ENCODE assay signal across 16 cellular contexts in the genomic region with DNA sequence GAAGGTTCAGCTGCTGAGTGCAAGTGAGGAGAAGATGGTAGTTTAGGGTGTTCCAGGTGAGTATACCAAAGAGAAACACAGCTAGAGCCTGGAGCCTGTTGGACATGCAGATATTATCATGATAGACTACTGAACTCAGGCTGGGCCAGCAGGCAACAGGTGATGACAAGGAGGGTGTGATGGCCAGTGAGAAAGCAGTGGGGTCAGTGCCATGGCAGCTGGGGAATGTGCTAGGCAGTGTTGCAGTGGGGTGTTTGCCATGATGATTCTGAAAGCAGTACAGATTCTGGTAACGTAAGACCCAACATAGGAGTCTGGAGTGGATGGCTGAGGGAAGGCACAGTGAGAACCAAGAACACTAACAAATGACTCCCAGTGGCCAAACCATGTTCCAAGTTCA. TPM values are rescaled to one million over a fixed set of nuclear protein-coding genes. Genes with fewer than 3 reads are reported as not detected.
DNase-seq lines count a peak whose midpoint lies in the region; ATAC-seq and TF ChIP-seq lines count a peak whose summit lies in the region.
"Had no signal": no experiment of that assay in that cellular context is flagged by ENCODE, and none has a peak within 500 bp of the region (broad histone marks: within the 10 kb centered on the region; RNA-seq: fewer than 3 reads in every experiment).

No MANE protein-coding gene starts in this region.

- no peaks in the 10 kb centered on the region for H3K36me3 Mint-ChIP-seq in stimulated activated effector memory CD8-positive, alpha-beta T cell treated with anti-CD3 and anti-CD28 coated beads, Interleukin-12 subunit alpha, Interleukin-12 subunit beta, amount 100 ng/mL, for 72 hours
- H3K36me3 Mint-ChIP-seq: CD8-positive, alpha-beta T cell had no signal

- TF ChIP-seq POLR2A in esophagus muscularis mucosa (IDR thresholded peaks at IDR 0.05; ENCODE audit: low read depth) = no peak

- H3K4me3 ChIP-seq in A673 (ENCODE audit: low read depth, low read length, poor library complexity, severe bottlenecking) = no peak overlapping the region
- no peak overlapping the region for H3K4me3 ChIP-seq in esophagus muscularis mucosa
- H3K4me3 ChIP-seq: BLaER1 treated with 17β-estradiol and CSF1 and Interleukin-3, amounts not matched to agents 10 nM and 100 nM had no signal

- TF ChIP-seq CTCF in A673 (conservative IDR thresholded peaks at IDR 0.05; ENCODE audit: low read depth, low read length) (no peak), esophagus muscularis mucosa (IDR thresholded peaks at IDR 0.05) (no peak)

- CTCF ChIA-PET in A673 (lab: Charles Lee) = no interaction called here

- no peak for TF ChIP-seq EP300 in esophagus muscularis mucosa (IDR thresholded peaks at IDR 0.05)

- intact Hi-C loops in A673 (cut with micrococcal nuclease; ENCODE audit: unreplicated experiment) (loop anchor here (5.0 kb wide), 1 partner anchor 421 kb away; no protein-coding TSS in a partner anchor), esophagus muscularis mucosa (cut with DNase I) (no loop called here)

- H3K9me3 ChIP-seq in A673 (ENCODE audit: low read depth, low read length, poor library complexity, severe bottlenecking) (no peaks in the 10 kb centered on the region), esophagus muscularis mucosa (no peaks in the 10 kb centered on the region)
- H3K9me3 ChIP-seq: Caco-2 had no signal

- H3K4me1 ChIP-seq in A673 (ENCODE audit: insufficient read depth, low read length, poor library complexity, severe bottlenecking) (no peaks in the 10 kb centered on the region), esophagus muscularis mucosa (no peaks in the 10 kb centered on the region)
- H3K4me1 ChIP-seq: BLaER1 treated with 17β-estradiol and CSF1 and Interleukin-3, amounts not matched to agents 10 nM and 100 nM; Caco-2 had no signal

- 63% methylated on average over 1 of the region's 1 CpG for WGBS in esophagus muscularis mucosa

- DNase-seq in A673 (ENCODE audit: low spot score) = no peak
- peak; percentile 92 for DNase-seq in esophagus muscularis mucosa (ENCODE audit: extremely low spot score)
- DNase-seq in stimulated activated effector memory CD8-positive, alpha-beta T cell treated with anti-CD3 and anti-CD28 coated beads, Interleukin-12 subunit alpha, Interleukin-12 subunit beta, amount 100 ng/mL, for 72 hours (ENCODE audit: low spot score in 2 of 2) = no peak
- DNase-seq in cortex of kidney (lab: John Stamatoyannopoulos, UW) = no peak
- DNase-seq: 8988T; AML-193; Caco-2; Calu3; CD4-positive, alpha-beta T cell; CD8-positive, alpha-beta T cell; DMS79 treated with DMSO at 0.1 percent for 48 hours; GF-D8 had no signal

- H3K36me3 ChIP-seq in A673 (ENCODE audit: insufficient read depth, low read length, poor library complexity, severe bottlenecking) = no peaks in the 10 kb centered on the region
- H3K36me3 ChIP-seq in esophagus muscularis mucosa = no peaks in the 10 kb centered on the region
- H3K36me3 ChIP-seq: BLaER1 treated with 17β-estradiol and CSF1 and Interleukin-3, amounts not matched to agents 10 nM and 100 nM had no signal

- H3K27me3 ChIP-seq in A673 (replicated peaks; ENCODE audit: insufficient read depth, low read depth, low read length, poor library complexity) (no peaks in the 10 kb centered on the region), esophagus muscularis mucosa (peaks cover 0 to 3% (median 0%) of the 10 kb centered on the region in 4 donors)
- H3K27me3 ChIP-seq: BLaER1 treated with 17β-estradiol and CSF1 and Interleukin-3, amounts not matched to agents 10 nM and 100 nM had no signal

- ATAC-seq in stimulated activated effector memory CD8-positive, alpha-beta T cell treated with anti-CD3 and anti-CD28 coated beads, Interleukin-12 subunit alpha, Interleukin-12 subunit beta, amount 100 ng/mL, for 72 hours = peak; percentile 11
- ATAC-seq in GM21390 (IDR thresholded peaks at IDR 0.05; ENCODE audit: unreplicated experiment) = no peak
- ATAC-seq: CD8-positive, alpha-beta T cell had no signal

- no peak overlapping the region for H3K27ac Mint-ChIP-seq in stimulated activated effector memory CD8-positive, alpha-beta T cell treated with anti-CD3 and anti-CD28 coated beads, Interleukin-12 subunit alpha, Interleukin-12 subunit beta, amount 100 ng/mL, for 72 hours
- H3K27ac Mint-ChIP-seq: B cell; CD4-positive, alpha-beta T cell; CD8-positive, alpha-beta T cell had no signal

- BruUV-seq in A673 (replicated peaks; lab: Mats Ljungman, UMichigan) = no TSS peak

- H3K4me3 Mint-ChIP-seq in stimulated activated effector memory CD8-positive, alpha-beta T cell treated with anti-CD3 and anti-CD28 coated beads, Interleukin-12 subunit alpha, Interleukin-12 subunit beta, amount 100 ng/mL, for 72 hours = no peak overlapping the region
- H3K4me3 Mint-ChIP-seq: B cell; CD4-positive, alpha-beta T cell; CD8-positive, alpha-beta T cell had no signal

- H3K9me3 Mint-ChIP-seq in stimulated activated effector memory CD8-positive, alpha-beta T cell treated with anti-CD3 and anti-CD28 coated beads, Interleukin-12 subunit alpha, Interleukin-12 subunit beta, amount 100 ng/mL, for 72 hours = peaks cover 10% of the 10 kb centered on the region
- H3K9me3 Mint-ChIP-seq: CD4-positive, alpha-beta T cell; CD8-positive, alpha-beta T cell had no signal

- no peaks in the 10 kb centered on the region for H3K4me1 Mint-ChIP-seq in stimulated activated effector memory CD8-positive, alpha-beta T cell treated with anti-CD3 and anti-CD28 coated beads, Interleukin-12 subunit alpha, Interleukin-12 subunit beta, amount 100 ng/mL, for 72 hours
- H3K4me1 Mint-ChIP-seq: B cell had no signal

- H3K27ac ChIP-seq in A673 (ENCODE audit: low read depth, low read length, poor library complexity, severe bottlenecking) = peak overlapping the region; percentile 8
- H3K27ac ChIP-seq in esophagus muscularis mucosa (replicated peaks in 1 of 4) = no peak overlapping the region
- H3K27ac ChIP-seq: BLaER1 treated with 17β-estradiol and CSF1 and Interleukin-3, amounts not matched to agents 10 nM and 100 nM; C4-2B had no signal

- POLR2A ChIA-PET in A673 (lab: Charles Lee; ENCODE audit: low non-redundant PET) = no interaction called here

RNA-seq across cellular contexts. Expression of gene SHISA6, which starts 57.4 kb away (rescaled TPM):
- total RNA-seq in A673 (2021) (40.0 and 42.0 TPM in 2 replicates), esophagus muscularis mucosa (1 to 10 TPM in 3 of 4 donors, under 1 TPM in 1; 0.83 to 1.7 (median 1.4) TPM)
- total RNA-seq: B cell; Calu3; CD4-positive, alpha-beta T cell; CD8-positive, alpha-beta T cell had no signal

Comparison
In these comparisons a context has a peak if more than half of its experiments do, and no peak if none do; other contexts are left out.
1. RNA of gene SHISA6, which starts 57.4 kb away (total RNA-seq): 40.0 to 42.0 TPM in A673; 0.83 to 1.7 TPM in esophagus muscularis mucosa; every median in the first group is over 10 times any median in the second.